ENCODE assay signal across 1 cellular context in genomic region chr4:184473515-184474260, GRCh38.
TF ChIP-seq lines count a peak whose summit lies in the region.

No MANE protein-coding gene starts in this region.

TF ChIP-seq in HEK293, 187 proteins besides CTCF, POLR2A, EP300 and RAD21 (continued from another document and continues in another):
- TF ChIP-seq ZNF624 (tag by site-specific recombination; IDR thresholded peaks at IDR 0.05) (no peak), ZNF660 (tag by site-specific recombination; IDR thresholded peaks at IDR 0.05) (no peak), ZNF514 (tag by site-specific recombination; IDR thresholded peaks at IDR 0.05) (no peak), ZNF169 (tag by site-specific recombination; IDR thresholded peaks at IDR 0.05) (no peak), ZNF701 (tag by site-specific recombination; IDR thresholded peaks at IDR 0.05) (no peak), ZBTB7A (tag by site-specific recombination; IDR thresholded peaks at IDR 0.05; ENCODE audit: low read depth) (no peak), ZNF747 (tag by site-specific recombination; IDR thresholded peaks at IDR 0.05) (no peak), ZSCAN4 (tag by site-specific recombination; IDR thresholded peaks at IDR 0.05) (peak; percentile 95), KLF17 (tag by site-specific recombination; IDR thresholded peaks at IDR 0.05) (no peak), ZNF416 (tag by site-specific recombination; IDR thresholded peaks at IDR 0.05) (no peak), ZNF121 (tag by site-specific recombination; IDR thresholded peaks at IDR 0.05) (no peak), ZNF24 (tag by site-specific recombination; IDR thresholded peaks at IDR 0.05) (no peak), ZSCAN18 (tag by site-specific recombination; IDR thresholded peaks at IDR 0.05) (no peak), ZNF600 (tag by site-specific recombination; IDR thresholded peaks at IDR 0.05) (peak; percentile 48; the same call in 1 of the 2 replicates), ZXDB (tag by site-specific recombination; IDR thresholded peaks at IDR 0.05) (no peak), KLF7 (tag by site-specific recombination; IDR thresholded peaks at IDR 0.05; ENCODE audit: borderline replicate concordance) (no peak), ZNF677 (tag by site-specific recombination; IDR thresholded peaks at IDR 0.05) (no peak), ZNF354C (tag by site-specific recombination; IDR thresholded peaks at IDR 0.05; ENCODE audit: borderline replicate concordance, low read depth) (no peak), ZNF335 (tag by site-specific recombination; conservative IDR thresholded peaks at IDR 0.05) (peak; percentile 81), ZNF324 (tag by site-specific recombination; IDR thresholded peaks at IDR 0.05) (no peak), MEIS1 (CRISPR knock-in tag; IDR thresholded peaks at IDR 0.05; ENCODE audit: borderline replicate concordance) (no peak), ZIC2 (tag by site-specific recombination; IDR thresholded peaks at IDR 0.05) (peak; percentile 38; the same call in 1 of the 2 replicates), ZNF76 (tag by site-specific recombination; IDR thresholded peaks at IDR 0.05; ENCODE audit: borderline replicate concordance, low read depth) (no peak), ZNF157 (tag by site-specific recombination; IDR thresholded peaks at IDR 0.05) (no peak), ZNF184 (tag by site-specific recombination; IDR thresholded peaks at IDR 0.05) (no peak), WT1 (tag by site-specific recombination; IDR thresholded peaks at IDR 0.05) (no peak), ZBTB20 (tag by site-specific recombination; IDR thresholded peaks at IDR 0.05) (peak; percentile 18; the same call in 1 of the 2 replicates), ZNF23 (tag by site-specific recombination; IDR thresholded peaks at IDR 0.05; ENCODE audit: borderline replicate concordance) (no peak), ZNF843 (tag by site-specific recombination; IDR thresholded peaks at IDR 0.05) (no peak), ZNF610 (tag by site-specific recombination; IDR thresholded peaks at IDR 0.05; ENCODE audit: borderline replicate concordance) (no peak), EGR2 (tag by site-specific recombination; IDR thresholded peaks at IDR 0.05; ENCODE audit: low read depth) (peak; percentile 85), YY2 (tag by site-specific recombination; IDR thresholded peaks at IDR 0.05) (no peak), ZNF140 (tag by site-specific recombination; IDR thresholded peaks at IDR 0.05) (no peak), ZNF2 (tag by site-specific recombination; IDR thresholded peaks at IDR 0.05) (no peak), ZNF266 (tag by site-specific recombination; IDR thresholded peaks at IDR 0.05; ENCODE audit: low read depth) (no peak), ZNF791 (tag by site-specific recombination; IDR thresholded peaks at IDR 0.05) (no peak), GLI2 (tag by site-specific recombination; IDR thresholded peaks at IDR 0.05; ENCODE audit: borderline replicate concordance, low read depth) (no peak), ZNF311 (tag by site-specific recombination; IDR thresholded peaks at IDR 0.05; ENCODE audit: borderline replicate concordance) (no peak), AEBP2 (tag by site-specific recombination; IDR thresholded peaks at IDR 0.05; ENCODE audit: borderline replicate concordance) (no peak), ZBTB8A (tag by site-specific recombination; IDR thresholded peaks at IDR 0.05) (peak; percentile 56; the same call in 1 of the 2 replicates), ZNF362 (tag by site-specific recombination; IDR thresholded peaks at IDR 0.05) (no peak), ZNF664 (tag by site-specific recombination; IDR thresholded peaks at IDR 0.05) (no peak), IKZF3 (tag by site-specific recombination; IDR thresholded peaks at IDR 0.05) (no peak), ZSCAN5A (tag by site-specific recombination; IDR thresholded peaks at IDR 0.05) (no peak), ZNF112 (tag by site-specific recombination; IDR thresholded peaks at IDR 0.05) (no peak), ZFP37 (tag by site-specific recombination; IDR thresholded peaks at IDR 0.05) (peak; percentile 34; the same call in 1 of the 2 replicates), HOXA7 (CRISPR knock-in tag; IDR thresholded peaks at IDR 0.05; ENCODE audit: borderline replicate concordance) (no peak)
- TF ChIP-seq, protein P1, sequence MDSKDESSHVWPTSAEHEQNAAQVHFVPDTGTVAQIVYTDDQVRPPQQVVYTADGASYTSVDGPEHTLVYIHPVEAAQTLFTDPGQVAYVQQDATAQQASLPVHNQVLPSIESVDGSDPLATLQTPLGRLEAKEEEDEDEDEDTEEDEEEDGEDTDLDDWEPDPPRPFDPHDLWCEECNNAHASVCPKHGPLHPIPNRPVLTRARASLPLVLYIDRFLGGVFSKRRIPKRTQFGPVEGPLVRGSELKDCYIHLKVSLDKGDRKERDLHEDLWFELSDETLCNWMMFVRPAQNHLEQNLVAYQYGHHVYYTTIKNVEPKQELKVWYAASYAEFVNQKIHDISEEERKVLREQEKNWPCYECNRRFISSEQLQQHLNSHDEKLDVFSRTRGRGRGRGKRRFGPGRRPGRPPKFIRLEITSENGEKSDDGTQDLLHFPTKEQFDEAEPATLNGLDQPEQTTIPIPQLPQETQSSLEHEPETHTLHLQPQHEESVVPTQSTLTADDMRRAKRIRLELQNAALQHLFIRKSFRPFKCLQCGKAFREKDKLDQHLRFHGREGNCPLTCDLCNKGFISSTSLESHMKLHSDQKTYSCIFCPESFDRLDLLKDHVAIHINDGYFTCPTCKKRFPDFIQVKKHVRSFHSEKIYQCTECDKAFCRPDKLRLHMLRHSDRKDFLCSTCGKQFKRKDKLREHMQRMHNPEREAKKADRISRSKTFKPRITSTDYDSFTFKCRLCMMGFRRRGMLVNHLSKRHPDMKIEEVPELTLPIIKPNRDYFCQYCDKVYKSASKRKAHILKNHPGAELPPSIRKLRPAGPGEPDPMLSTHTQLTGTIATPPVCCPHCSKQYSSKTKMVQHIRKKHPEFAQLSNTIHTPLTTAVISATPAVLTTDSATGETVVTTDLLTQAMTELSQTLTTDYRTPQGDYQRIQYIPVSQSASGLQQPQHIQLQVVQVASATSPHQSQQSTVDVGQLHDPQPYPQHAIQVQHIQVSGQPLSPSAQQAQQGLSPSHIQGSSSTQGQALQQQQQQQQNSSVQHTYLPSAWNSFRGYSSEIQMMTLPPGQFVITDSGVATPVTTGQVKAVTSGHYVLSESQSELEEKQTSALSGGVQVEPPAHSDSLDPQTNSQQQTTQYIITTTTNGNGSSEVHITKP (tag by site-specific recombination; IDR thresholded peaks at IDR 0.05), result no peak
- TF ChIP-seq, protein P2, sequence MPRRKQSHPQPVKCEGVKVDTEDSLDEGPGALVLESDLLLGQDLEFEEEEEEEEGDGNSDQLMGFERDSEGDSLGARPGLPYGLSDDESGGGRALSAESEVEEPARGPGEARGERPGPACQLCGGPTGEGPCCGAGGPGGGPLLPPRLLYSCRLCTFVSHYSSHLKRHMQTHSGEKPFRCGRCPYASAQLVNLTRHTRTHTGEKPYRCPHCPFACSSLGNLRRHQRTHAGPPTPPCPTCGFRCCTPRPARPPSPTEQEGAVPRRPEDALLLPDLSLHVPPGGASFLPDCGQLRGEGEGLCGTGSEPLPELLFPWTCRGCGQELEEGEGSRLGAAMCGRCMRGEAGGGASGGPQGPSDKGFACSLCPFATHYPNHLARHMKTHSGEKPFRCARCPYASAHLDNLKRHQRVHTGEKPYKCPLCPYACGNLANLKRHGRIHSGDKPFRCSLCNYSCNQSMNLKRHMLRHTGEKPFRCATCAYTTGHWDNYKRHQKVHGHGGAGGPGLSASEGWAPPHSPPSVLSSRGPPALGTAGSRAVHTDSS (tag by site-specific recombination; IDR thresholded peaks at IDR 0.05), result peak; percentile 82
- TF ChIP-seq, protein P3, sequence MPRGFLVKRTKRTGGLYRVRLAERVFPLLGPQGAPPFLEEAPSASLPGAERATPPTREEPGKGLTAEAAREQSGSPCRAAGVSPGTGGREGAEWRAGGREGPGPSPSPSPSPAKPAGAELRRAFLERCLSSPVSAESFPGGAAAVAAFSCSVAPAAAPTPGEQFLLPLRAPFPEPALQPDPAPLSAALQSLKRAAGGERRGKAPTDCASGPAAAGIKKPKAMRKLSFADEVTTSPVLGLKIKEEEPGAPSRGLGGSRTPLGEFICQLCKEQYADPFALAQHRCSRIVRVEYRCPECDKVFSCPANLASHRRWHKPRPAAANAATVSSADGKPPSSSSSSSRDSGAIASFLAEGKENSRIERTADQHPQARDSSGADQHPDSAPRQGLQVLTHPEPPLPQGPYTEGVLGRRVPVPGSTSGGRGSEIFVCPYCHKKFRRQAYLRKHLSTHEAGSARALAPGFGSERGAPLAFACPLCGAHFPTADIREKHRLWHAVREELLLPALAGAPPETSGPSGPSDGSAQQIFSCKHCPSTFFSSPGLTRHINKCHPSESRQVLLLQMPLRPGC (tag by site-specific recombination; IDR thresholded peaks at IDR 0.05), result no peak
- TF ChIP-seq, protein P4, sequence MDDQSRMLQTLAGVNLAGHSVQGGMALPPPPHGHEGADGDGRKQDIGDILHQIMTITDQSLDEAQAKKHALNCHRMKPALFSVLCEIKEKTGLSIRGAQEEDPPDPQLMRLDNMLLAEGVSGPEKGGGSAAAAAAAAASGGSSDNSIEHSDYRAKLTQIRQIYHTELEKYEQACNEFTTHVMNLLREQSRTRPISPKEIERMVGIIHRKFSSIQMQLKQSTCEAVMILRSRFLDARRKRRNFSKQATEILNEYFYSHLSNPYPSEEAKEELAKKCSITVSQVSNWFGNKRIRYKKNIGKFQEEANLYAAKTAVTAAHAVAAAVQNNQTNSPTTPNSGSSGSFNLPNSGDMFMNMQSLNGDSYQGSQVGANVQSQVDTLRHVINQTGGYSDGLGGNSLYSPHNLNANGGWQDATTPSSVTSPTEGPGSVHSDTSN (CRISPR knock-in tag; IDR thresholded peaks at IDR 0.05), result no peak
